ENCODE assay signal across 10 cellular contexts in the genomic region with DNA sequence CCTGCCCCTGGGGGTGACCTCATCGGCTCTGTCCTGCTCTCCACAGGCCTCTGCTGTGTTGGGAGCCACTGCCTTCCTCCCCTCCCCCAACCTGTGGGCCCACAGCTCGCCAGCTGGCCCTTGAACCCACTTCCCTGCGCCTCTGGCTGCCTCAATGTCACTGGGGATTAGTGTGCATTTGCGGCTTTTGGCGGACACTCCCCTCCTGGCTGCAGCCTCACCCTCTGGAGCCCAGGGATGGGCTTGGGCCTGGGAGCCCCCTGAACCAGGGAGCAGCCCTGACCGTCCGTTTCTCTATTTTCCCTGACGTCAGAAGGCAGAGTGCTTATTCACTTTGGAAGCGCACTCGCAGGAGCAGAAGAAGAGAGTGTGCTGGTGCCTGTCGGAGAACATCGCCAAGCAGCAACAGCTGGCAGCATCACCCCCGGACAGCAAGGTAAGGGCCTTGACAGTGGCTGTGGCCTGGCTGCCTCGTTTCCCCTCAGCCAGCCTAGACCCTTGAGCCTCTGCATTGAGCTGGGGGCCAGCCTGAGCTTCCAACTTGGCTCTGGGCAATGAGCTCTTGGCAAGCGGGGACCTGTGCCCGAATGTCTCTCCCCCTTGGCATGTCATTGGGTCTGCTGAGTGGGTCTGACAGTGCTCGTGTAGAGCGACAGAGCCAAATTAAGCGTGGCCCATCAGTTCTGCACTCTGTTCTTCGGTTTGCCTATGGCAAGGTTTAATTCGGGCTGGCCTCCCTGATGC.
DNase-seq lines count a peak whose midpoint lies in the region; ATAC-seq and TF ChIP-seq lines count a peak whose summit lies in the region.
"Had no signal": no experiment of that assay in that cellular context is flagged by ENCODE, and none has a peak within 500 bp of the region (broad histone marks: within the 10 kb centered on the region; RNA-seq: fewer than 3 reads in every experiment).

No MANE protein-coding gene starts in this region.

- DNase-seq in BE2C (peak; percentile 71), anterior cingulate cortex (lab: John Stamatoyannopoulos, UW) (peak in 53 of 58 donors; percentile 49 to 98 (median 86)), heart left ventricle (peak; percentile 84 to 94 (median 89)), nephron progenitor cell (no peak), SW480 (ENCODE audit: low spot score) (no peak), chondrocyte (ENCODE audit: low spot score) (no peak), NCI-H1436 treated with DMSO at 0.1 percent for 48 hours (lab: John Stamatoyannopoulos, UW) (no peak), amniotic stem cell (lab: John Stamatoyannopoulos, UW) (no peak)
- DNase-seq: activated T-cell treated with anti-CD3 and anti-CD28 coated beads for 4 hours, NCI-H187 had no signal

- 45 to 78% (median 46%) methylated on average over 3 to 21 of the region's 21 CpGs for WGBS in heart left ventricle, 4 donors

- ATAC-seq in heart left ventricle = peak; percentile 90 to 91 (median 90)

- H3K4me1 Mint-ChIP-seq in nephron progenitor cell = peaks cover 43% of the 10 kb centered on the region
- H3K4me1 Mint-ChIP-seq in chondrocyte (ENCODE audit: low read depth) = peaks cover 10% of the 10 kb centered on the region

- H3K36me3 ChIP-seq in BE2C = peaks cover 4% of the 10 kb centered on the region; the same call in 1 of the 2 replicates
- H3K36me3 ChIP-seq in heart left ventricle = peaks cover 0 to 77% (median 52%) of the 10 kb centered on the region in 9 donors

- intact Hi-C loops in heart left ventricle (cut with DNase I) = loop anchor here in 1 of 10 donors (2.0 kb wide), 1 partner anchor 28 kb away; no protein-coding TSS in a partner anchor

- H3K4me3 Mint-ChIP-seq in nephron progenitor cell = no peak overlapping the region
- no peak overlapping the region for H3K4me3 Mint-ChIP-seq in chondrocyte (ENCODE audit: unreplicated experiment)

- no peak for TF ChIP-seq CTCF in BE2C (IDR thresholded peaks at IDR 0.05; ENCODE audit: low read depth, low read length)
- no peak for TF ChIP-seq CTCF in heart left ventricle (IDR thresholded peaks at IDR 0.05)
- no peak for TF ChIP-seq CTCF in nephron progenitor cell (IDR thresholded peaks at IDR 0.05)
- TF ChIP-seq CTCF in chondrocyte (IDR thresholded peaks at IDR 0.05) = no peak

- peak overlapping the region; percentile 39 to 93 (median 85) for H3K27ac ChIP-seq in heart left ventricle

- no peak overlapping the region for H3K4me3 ChIP-seq in BE2C (ENCODE audit: low read depth, low read length)
- H3K4me3 ChIP-seq in heart left ventricle = peak overlapping the region in 2 of 12 donors; percentile 0 to 13

- H3K9me3 Mint-ChIP-seq in nephron progenitor cell (no peaks in the 10 kb centered on the region), chondrocyte (ENCODE audit: low read depth) (no peaks in the 10 kb centered on the region)

- H3K4me1 ChIP-seq in BE2C = peaks cover 29% of the 10 kb centered on the region
- H3K4me1 ChIP-seq in heart left ventricle = peaks cover 2 to 80% (median 54%) of the 10 kb centered on the region in 12 donors

- H3K36me3 Mint-ChIP-seq in nephron progenitor cell (ENCODE audit: low read depth) = no peaks in the 10 kb centered on the region
- no peaks in the 10 kb centered on the region for H3K36me3 Mint-ChIP-seq in chondrocyte (ENCODE audit: low read depth)

- H3K27ac Mint-ChIP-seq in nephron progenitor cell (peak overlapping the region; percentile 54), chondrocyte (ENCODE audit: unreplicated experiment) (no peak overlapping the region)

- H3K9me3 ChIP-seq in BE2C = no peaks in the 10 kb centered on the region
- H3K9me3 ChIP-seq in heart left ventricle = no peaks in the 10 kb centered on the region

- H3K27me3 Mint-ChIP-seq in nephron progenitor cell (ENCODE audit: low read depth, poor library complexity) = peaks cover 7% of the 10 kb centered on the region
- H3K27me3 Mint-ChIP-seq in chondrocyte (ENCODE audit: low read depth) = no peaks in the 10 kb centered on the region

- no peaks in the 10 kb centered on the region for H3K27me3 ChIP-seq in BE2C
- no peaks in the 10 kb centered on the region for H3K27me3 ChIP-seq in heart left ventricle

- no peak for TF ChIP-seq POLR2A in heart left ventricle (IDR thresholded peaks at IDR 0.05)

Comparison
In these comparisons a context has a peak if more than half of its experiments do, and no peak if none do; other contexts are left out.
1. DNase-seq: peak in BE2C (single experiment), anterior cingulate cortex (53 of 58) and heart left ventricle (5 of 5); none in nephron progenitor cell (single experiment), SW480 (single experiment), chondrocyte (single experiment), NCI-H1436 treated with DMSO at 0.1 percent for 48 hours (single experiment) and amniotic stem cell (single experiment).